Comparison of ENCODE assay signal across 8 cellular contexts in genomic region chr2:10303634-10304378, GRCh38. TPM values are rescaled to one million over a fixed set of nuclear protein-coding genes. Genes with fewer than 3 reads are reported as not detected.
DNase-seq lines count a peak whose midpoint lies in the region; ATAC-seq, FAIRE-seq and TF ChIP-seq lines count a peak whose summit lies in the region.

No MANE protein-coding gene starts in this region.

- no peaks in the 10 kb centered on the region for H3K27me3 Mint-ChIP-seq in activated naive CD8-positive, alpha-beta T cell treated with anti-CD3 and anti-CD28 coated beads for 36 hours

- peak overlapping the region; percentile 85 for H3K27ac Mint-ChIP-seq in activated naive CD8-positive, alpha-beta T cell treated with anti-CD3 and anti-CD28 coated beads for 36 hours

- peaks cover 67% of the 10 kb centered on the region for H3K4me1 Mint-ChIP-seq in activated naive CD8-positive, alpha-beta T cell treated with anti-CD3 and anti-CD28 coated beads for 36 hours

- no peak for DNase-seq in D721Med (ENCODE audit: insufficient read length, low spot score)
- peak; percentile 53 for DNase-seq in RCC 7860 (ENCODE audit: low spot score)
- DNase-seq in activated naive CD8-positive, alpha-beta T cell treated with anti-CD3 and anti-CD28 coated beads for 36 hours: peak; percentile 60
- peak; percentile 64 to 75 for DNase-seq in cardiac muscle cell (ENCODE audit: low read depth in 1 of 2, low spot score in 1 of 2)
- peak in 5 of 6 donors; percentile 40 to 81 (median 53) for DNase-seq in pancreas

- H3K4me3 Mint-ChIP-seq in activated naive CD8-positive, alpha-beta T cell treated with anti-CD3 and anti-CD28 coated beads for 36 hours: peak overlapping the region; percentile 91

- POLR2A ChIA-PET in HEK293 (lab: Yijun Ruan, JAX): no interaction called here

- H3K9me3 ChIP-seq in HEK293 (ENCODE audit: control insufficient read depth, insufficient read depth, low read depth, low read length) (no peaks in the 10 kb centered on the region), cardiac muscle cell (ENCODE audit: low read depth) (no peaks in the 10 kb centered on the region), pancreas (peaks cover 0 to 3% (median 0%) of the 10 kb centered on the region in 4 donors)

- no peak for FAIRE-seq in D721Med (lab: Jason Lieb, UNC)
- no peak for FAIRE-seq in RCC 7860 (lab: Jason Lieb, UNC)
- FAIRE-seq in pancreas (lab: Jason Lieb, UNC): no peak

- 1% methylated on average over 54 to 59 of the region's 59 CpGs for WGBS in pancreas, 2 donors

- intact Hi-C loops in pancreas (cut with DNase I): loop anchor here in 1 of 3 donors (10.0 kb wide), 2 partner anchors 61 to 111 kb away; no protein-coding TSS in a partner anchor

- H3K36me3 Mint-ChIP-seq in activated naive CD8-positive, alpha-beta T cell treated with anti-CD3 and anti-CD28 coated beads for 36 hours: peaks cover 19% of the 10 kb centered on the region

- CTCF ChIA-PET in HEK293 (lab: Yijun Ruan, JAX): interaction anchor here (0.6 to 1.3 kb wide), 8 partner anchors 9 to 162 kb away, joined by 3 to 5 read pairs (median 3); no protein-coding TSS in a partner anchor

- ATAC-seq in pancreas (peak; percentile 32 to 47 (median 43)), GM19328 (IDR thresholded peaks at IDR 0.05; ENCODE audit: unreplicated experiment) (no peak), HG03378 (IDR thresholded peaks at IDR 0.05; ENCODE audit: unreplicated experiment) (no peak)

- H3K36me3 ChIP-seq in HEK293 (ENCODE audit: control insufficient read depth in 2 of 2, insufficient read depth in 1 of 2, low read length in 2 of 2): no peaks in the 10 kb centered on the region
- no peaks in the 10 kb centered on the region for H3K36me3 ChIP-seq in cardiac muscle cell
- no peaks in the 10 kb centered on the region for H3K36me3 ChIP-seq in pancreas

- H3K27me3 ChIP-seq in cardiac muscle cell (peaks cover 42% of the 10 kb centered on the region), pancreas (no peaks in the 10 kb centered on the region)

- TF ChIP-seq CTCF in D721Med (IDR thresholded peaks at IDR 0.05; ENCODE audit: insufficient read depth, missing control alignments): peak; percentile 5
- TF ChIP-seq CTCF in HEK293 (tag by site-specific recombination; IDR thresholded peaks at IDR 0.05): no peak
- TF ChIP-seq CTCF in cardiac muscle cell (IDR thresholded peaks at IDR 0.05; ENCODE audit: low read depth, low read length): peak; percentile 26
- no peak for TF ChIP-seq CTCF in pancreas (IDR thresholded peaks at IDR 0.05)

- peak overlapping the region; percentile 77 for H3K4me3 ChIP-seq in HEK293 (ENCODE audit: low read depth, low read length)
- H3K4me3 ChIP-seq in cardiac muscle cell: peak overlapping the region; percentile 79
- peak overlapping the region; percentile 83 to 99 (median 88) for H3K4me3 ChIP-seq in pancreas

- H3K4me1 ChIP-seq in HEK293 (ENCODE audit: control insufficient read depth, insufficient read depth, low read length) (0 out of 2 replicates have a peak, but pooled peaks cover 4% of the 10 kb centered on the region), cardiac muscle cell (ENCODE audit: low read depth) (no peaks in the 10 kb centered on the region), pancreas (peaks cover 8 to 24% (median 18%) of the 10 kb centered on the region in 3 donors)

- no peak overlapping the region for H3K27ac ChIP-seq in HEK293 (ENCODE audit: extremely low read depth, low read depth, low read length)
- no peak overlapping the region for H3K27ac ChIP-seq in cardiac muscle cell
- H3K27ac ChIP-seq in pancreas: peak overlapping the region; percentile 25 to 80 (median 57)

- peaks cover 5% of the 10 kb centered on the region for H3K9me3 Mint-ChIP-seq in activated naive CD8-positive, alpha-beta T cell treated with anti-CD3 and anti-CD28 coated beads for 36 hours

TF ChIP-seq in HEK293, 187 proteins besides CTCF, POLR2A, EP300 and RAD21:
- no peak for TF ChIP-seq ZNF792 (tag by site-specific recombination; IDR thresholded peaks at IDR 0.05)
- TF ChIP-seq ZNF585B (tag by site-specific recombination; IDR thresholded peaks at IDR 0.05): no peak
- TF ChIP-seq ZNF280D (tag by site-specific recombination; IDR thresholded peaks at IDR 0.05): no peak
- no peak for TF ChIP-seq ZNF366 (tag by site-specific recombination; conservative IDR thresholded peaks at IDR 0.05)
- TF ChIP-seq, protein P1, sequence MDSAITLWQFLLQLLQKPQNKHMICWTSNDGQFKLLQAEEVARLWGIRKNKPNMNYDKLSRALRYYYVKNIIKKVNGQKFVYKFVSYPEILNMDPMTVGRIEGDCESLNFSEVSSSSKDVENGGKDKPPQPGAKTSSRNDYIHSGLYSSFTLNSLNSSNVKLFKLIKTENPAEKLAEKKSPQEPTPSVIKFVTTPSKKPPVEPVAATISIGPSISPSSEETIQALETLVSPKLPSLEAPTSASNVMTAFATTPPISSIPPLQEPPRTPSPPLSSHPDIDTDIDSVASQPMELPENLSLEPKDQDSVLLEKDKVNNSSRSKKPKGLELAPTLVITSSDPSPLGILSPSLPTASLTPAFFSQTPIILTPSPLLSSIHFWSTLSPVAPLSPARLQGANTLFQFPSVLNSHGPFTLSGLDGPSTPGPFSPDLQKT (IDR thresholded peaks at IDR 0.05; ENCODE audit: borderline replicate concordance, low read depth, low read length): no peak
- TF ChIP-seq BCL11B (tag by site-specific recombination; IDR thresholded peaks at IDR 0.05; ENCODE audit: low read depth): no peak
- TF ChIP-seq, protein P2, sequence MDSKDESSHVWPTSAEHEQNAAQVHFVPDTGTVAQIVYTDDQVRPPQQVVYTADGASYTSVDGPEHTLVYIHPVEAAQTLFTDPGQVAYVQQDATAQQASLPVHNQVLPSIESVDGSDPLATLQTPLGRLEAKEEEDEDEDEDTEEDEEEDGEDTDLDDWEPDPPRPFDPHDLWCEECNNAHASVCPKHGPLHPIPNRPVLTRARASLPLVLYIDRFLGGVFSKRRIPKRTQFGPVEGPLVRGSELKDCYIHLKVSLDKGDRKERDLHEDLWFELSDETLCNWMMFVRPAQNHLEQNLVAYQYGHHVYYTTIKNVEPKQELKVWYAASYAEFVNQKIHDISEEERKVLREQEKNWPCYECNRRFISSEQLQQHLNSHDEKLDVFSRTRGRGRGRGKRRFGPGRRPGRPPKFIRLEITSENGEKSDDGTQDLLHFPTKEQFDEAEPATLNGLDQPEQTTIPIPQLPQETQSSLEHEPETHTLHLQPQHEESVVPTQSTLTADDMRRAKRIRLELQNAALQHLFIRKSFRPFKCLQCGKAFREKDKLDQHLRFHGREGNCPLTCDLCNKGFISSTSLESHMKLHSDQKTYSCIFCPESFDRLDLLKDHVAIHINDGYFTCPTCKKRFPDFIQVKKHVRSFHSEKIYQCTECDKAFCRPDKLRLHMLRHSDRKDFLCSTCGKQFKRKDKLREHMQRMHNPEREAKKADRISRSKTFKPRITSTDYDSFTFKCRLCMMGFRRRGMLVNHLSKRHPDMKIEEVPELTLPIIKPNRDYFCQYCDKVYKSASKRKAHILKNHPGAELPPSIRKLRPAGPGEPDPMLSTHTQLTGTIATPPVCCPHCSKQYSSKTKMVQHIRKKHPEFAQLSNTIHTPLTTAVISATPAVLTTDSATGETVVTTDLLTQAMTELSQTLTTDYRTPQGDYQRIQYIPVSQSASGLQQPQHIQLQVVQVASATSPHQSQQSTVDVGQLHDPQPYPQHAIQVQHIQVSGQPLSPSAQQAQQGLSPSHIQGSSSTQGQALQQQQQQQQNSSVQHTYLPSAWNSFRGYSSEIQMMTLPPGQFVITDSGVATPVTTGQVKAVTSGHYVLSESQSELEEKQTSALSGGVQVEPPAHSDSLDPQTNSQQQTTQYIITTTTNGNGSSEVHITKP (tag by site-specific recombination; IDR thresholded peaks at IDR 0.05): no peak
- no peak for TF ChIP-seq ZNF433 (tag by site-specific recombination; IDR thresholded peaks at IDR 0.05; ENCODE audit: low read depth)
- no peak for TF ChIP-seq TCF7L2 (IDR thresholded peaks at IDR 0.05; ENCODE audit: borderline replicate concordance, low read depth, low read length)

RNA-seq across cellular contexts. Expression of gene HPCAL1, which starts 1.1 kb away (rescaled TPM):
- total RNA-seq in activated naive CD8-positive, alpha-beta T cell treated with anti-CD3 and anti-CD28 coated beads for 36 hours: 100 to 1,000 TPM; 100 to 105 TPM
- total RNA-seq in cardiac muscle cell (25.5 and 26.1 TPM in 2 replicates), pancreas (10 to 100 TPM; 24.3 to 32.7 (median 26.8) TPM)
- polyA plus RNA-seq in cardiac muscle cell (13.4 and 14.5 TPM in 2 replicates), pancreas (10 to 100 TPM; 22.1 to 27.3 TPM)

Comparison
In these comparisons a context has a peak if more than half of its experiments do, and no peak if none do; other contexts are left out.
1. CTCF ChIP-seq: peak in D721Med (single experiment) and cardiac muscle cell (single experiment); none in HEK293 (single experiment) and pancreas (0 of 4).
2. H3K27ac ChIP-seq: peak in pancreas (4 of 4); none in HEK293 (single experiment) and cardiac muscle cell (single experiment).
3. ATAC-seq: peak in pancreas (4 of 4); none in GM19328 (single experiment) and HG03378 (single experiment).
4. Peak in every context shown above with its lines, with median percentiles within 50 percentile points of each other: H3K4me3 ChIP-seq.